In the genomic region with DNA sequence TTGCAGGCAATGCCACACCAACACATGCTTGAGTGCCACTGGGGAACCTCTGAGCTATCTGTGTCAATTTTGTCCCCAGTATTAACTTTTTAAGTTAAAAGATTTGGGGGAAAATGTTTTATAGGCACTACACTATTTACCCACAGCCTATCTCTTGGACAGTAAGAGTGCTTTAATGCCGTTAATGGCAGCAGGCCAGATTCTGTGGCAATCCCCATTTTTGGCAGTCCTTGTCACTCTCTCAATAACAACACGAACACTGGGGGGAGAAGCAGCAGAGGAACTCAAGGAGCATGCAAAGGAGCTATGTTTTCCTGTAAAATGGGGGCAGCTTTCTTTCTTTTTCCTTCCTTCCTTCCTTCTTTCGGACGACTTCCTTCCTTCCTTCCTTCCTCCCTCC, we compare ENCODE assay signal across 9 cellular contexts.
DNase-seq lines count a peak whose midpoint lies in the region; ATAC-seq and TF ChIP-seq lines count a peak whose summit lies in the region.
"Had no signal": no experiment of that assay in that cellular context is flagged by ENCODE, and none has a peak within 500 bp of the region (broad histone marks: within the 10 kb centered on the region; RNA-seq: fewer than 3 reads in every experiment).

No MANE protein-coding gene starts in this region.

- peak; percentile 38 for DNase-seq in BE2C
- DNase-seq in MG63 = peak; percentile 66
- DNase-seq in cerebellum (ENCODE audit: low spot score) = peak; percentile 38
- no peak for DNase-seq in omental fat pad (ENCODE audit: low spot score)
- no peak for DNase-seq in activated naive CD4-positive, alpha-beta T cell treated with anti-CD3 and anti-CD28 coated beads for 36 hours
- DNase-seq in activated CD8-positive, alpha-beta T cell treated with anti-CD3 and anti-CD28 coated beads, Interleukin-2, amount 10 ng/mL, durations not matched to agents 7 days and 5 days = no peak
- DNase-seq in HEK293T (ENCODE audit: extremely low spot score) = no peak

- POLR2A ChIA-PET in activated CD8-positive, alpha-beta T cell treated with anti-CD3 and anti-CD28 coated beads, Interleukin-2, amount 10 ng/mL, durations not matched to agents 7 days and 5 days (lab: Charles Lee) = interaction anchor here (0.6 kb wide), 1 partner anchor 18 kb away, joined by 3 read pairs; no protein-coding TSS in a partner anchor
- POLR2A ChIA-PET in HEK293T (lab: Yijun Ruan, JAX) = no interaction called here

- no peak overlapping the region for H3K4me3 Mint-ChIP-seq in activated naive CD4-positive, alpha-beta T cell treated with anti-CD3 and anti-CD28 coated beads for 36 hours
- H3K4me3 Mint-ChIP-seq in activated CD8-positive, alpha-beta T cell treated with anti-CD3 and anti-CD28 coated beads, Interleukin-2, amount 10 ng/mL, durations not matched to agents 7 days and 5 days = no peak overlapping the region

- H3K27me3 ChIP-seq in BE2C (no peaks in the 10 kb centered on the region), MG63 (no peaks in the 10 kb centered on the region)

- H3K4me3 ChIP-seq in BE2C (ENCODE audit: low read depth, low read length) (no peak overlapping the region), MG63 (no peak overlapping the region)

- H3K36me3 Mint-ChIP-seq in activated naive CD4-positive, alpha-beta T cell treated with anti-CD3 and anti-CD28 coated beads for 36 hours (ENCODE audit: low read depth) = no peaks in the 10 kb centered on the region
- H3K36me3 Mint-ChIP-seq in activated CD8-positive, alpha-beta T cell treated with anti-CD3 and anti-CD28 coated beads, Interleukin-2, amount 10 ng/mL, durations not matched to agents 7 days and 5 days (ENCODE audit: low read depth) = no peaks in the 10 kb centered on the region

- H3K4me1 Mint-ChIP-seq in activated naive CD4-positive, alpha-beta T cell treated with anti-CD3 and anti-CD28 coated beads for 36 hours (ENCODE audit: low read depth) = peaks cover 24% of the 10 kb centered on the region
- H3K4me1 Mint-ChIP-seq in activated CD8-positive, alpha-beta T cell treated with anti-CD3 and anti-CD28 coated beads, Interleukin-2, amount 10 ng/mL, durations not matched to agents 7 days and 5 days (ENCODE audit: low read depth) = peaks cover 3% of the 10 kb centered on the region

- no peak for TF ChIP-seq CTCF in BE2C (IDR thresholded peaks at IDR 0.05; ENCODE audit: low read depth, low read length)
- TF ChIP-seq CTCF in omental fat pad (IDR thresholded peaks at IDR 0.05) = no peak

- H3K27ac Mint-ChIP-seq in activated naive CD4-positive, alpha-beta T cell treated with anti-CD3 and anti-CD28 coated beads for 36 hours = no peak overlapping the region
- H3K27ac Mint-ChIP-seq in activated CD8-positive, alpha-beta T cell treated with anti-CD3 and anti-CD28 coated beads, Interleukin-2, amount 10 ng/mL, durations not matched to agents 7 days and 5 days = no peak overlapping the region

- ATAC-seq in omental fat pad (ENCODE audit: low FRiP score) = peak; percentile 41
- ATAC-seq in activated CD8-positive, alpha-beta T cell treated with anti-CD3 and anti-CD28 coated beads, Interleukin-2, amount 10 ng/mL, durations not matched to agents 7 days and 5 days = no peak
- ATAC-seq in GM21825 (IDR thresholded peaks at IDR 0.05; ENCODE audit: unreplicated experiment) = no peak
- ATAC-seq: left colon had no signal

- peaks cover 3% of the 10 kb centered on the region for H3K4me1 ChIP-seq in BE2C

- intact Hi-C loops in activated naive CD4-positive, alpha-beta T cell treated with anti-CD3 and anti-CD28 coated beads for 36 hours (cut with micrococcal nuclease) = no loop called here

- no peaks in the 10 kb centered on the region for H3K27me3 Mint-ChIP-seq in activated naive CD4-positive, alpha-beta T cell treated with anti-CD3 and anti-CD28 coated beads for 36 hours (ENCODE audit: low read depth)
- no peaks in the 10 kb centered on the region for H3K27me3 Mint-ChIP-seq in activated CD8-positive, alpha-beta T cell treated with anti-CD3 and anti-CD28 coated beads, Interleukin-2, amount 10 ng/mL, durations not matched to agents 7 days and 5 days (ENCODE audit: low read depth)

- CTCF ChIA-PET in activated naive CD4-positive, alpha-beta T cell treated with anti-CD3 and anti-CD28 coated beads for 36 hours (lab: Charles Lee) = interaction anchor here (1.4 to 2.1 kb wide), 3 partner anchors 10 to 22 kb away, joined by 4 to 9 read pairs (median 9); no protein-coding TSS in a partner anchor
- CTCF ChIA-PET in activated CD8-positive, alpha-beta T cell treated with anti-CD3 and anti-CD28 coated beads, Interleukin-2, amount 10 ng/mL, durations not matched to agents 7 days and 5 days (lab: Charles Lee) = interaction anchor here (0.6 to 1.9 kb wide), 5 partner anchors 8 to 1071 kb away, joined by 3 to 9 read pairs (median 3); partner anchors contain the start of gene APBB2
- CTCF ChIA-PET in HEK293T (lab: Yijun Ruan, JAX) = interaction anchor here (1.2 to 2.3 kb wide), 2 partner anchors 21 to 315 kb away, joined by 3 to 5 read pairs; no protein-coding TSS in a partner anchor

- H3K9me3 ChIP-seq in BE2C = no peaks in the 10 kb centered on the region
- no peaks in the 10 kb centered on the region for H3K9me3 ChIP-seq in MG63

- H3K9me3 Mint-ChIP-seq in activated naive CD4-positive, alpha-beta T cell treated with anti-CD3 and anti-CD28 coated beads for 36 hours = peaks cover 3% of the 10 kb centered on the region
- H3K9me3 Mint-ChIP-seq in activated CD8-positive, alpha-beta T cell treated with anti-CD3 and anti-CD28 coated beads, Interleukin-2, amount 10 ng/mL, durations not matched to agents 7 days and 5 days (ENCODE audit: insufficient read depth) = no peaks in the 10 kb centered on the region

- no peaks in the 10 kb centered on the region for H3K36me3 ChIP-seq in BE2C
- no peaks in the 10 kb centered on the region for H3K36me3 ChIP-seq in MG63

TF ChIP-seq in HEK293T, 16 proteins besides CTCF, POLR2A, EP300 and RAD21:
- TF ChIP-seq FOXA1 (IDR thresholded peaks at IDR 0.05) = no peak

Comparison
In these comparisons a context has a peak if more than half of its experiments do, and no peak if none do; other contexts are left out.
1. DNase-seq: peak in BE2C (single experiment), MG63 (single experiment) and cerebellum (single experiment); none in omental fat pad (single experiment), activated naive CD4-positive, alpha-beta T cell treated with anti-CD3 and anti-CD28 coated beads for 36 hours (single experiment), activated CD8-positive, alpha-beta T cell treated with anti-CD3 and anti-CD28 coated beads, Interleukin-2, amount 10 ng/mL, durations not matched to agents 7 days and 5 days (single experiment) and HEK293T (single experiment).